ENCODE assay signal across 11 cellular contexts in genomic region chr10:30488319-30488718, GRCh38. TPM values are rescaled to one million over a fixed set of nuclear protein-coding genes. Genes with fewer than 3 reads are reported as not detected.
DNase-seq lines count a peak whose midpoint lies in the region; ATAC-seq and TF ChIP-seq lines count a peak whose summit lies in the region.
"Had no signal": no experiment of that assay in that cellular context is flagged by ENCODE, and none has a peak within 500 bp of the region (broad histone marks: within the 10 kb centered on the region; RNA-seq: fewer than 3 reads in every experiment).

No MANE protein-coding gene starts in this region.

- TF ChIP-seq CTCF in CD14-positive monocyte (IDR thresholded peaks at IDR 0.05) (no peak), mucosa of descending colon (IDR thresholded peaks at IDR 0.05) (no peak)

- no peaks in the 10 kb centered on the region for H3K36me3 ChIP-seq in mucosa of descending colon (ENCODE audit: low read depth)

- peaks cover 7% of the 10 kb centered on the region for H3K9me3 ChIP-seq in mucosa of descending colon

- peaks cover 0 to under 1% (median 0%) of the 10 kb centered on the region in 3 donors for H3K27me3 Mint-ChIP-seq in CD14-positive monocyte (ENCODE audit: low read depth in 3 of 3)

- peaks cover 59% of the 10 kb centered on the region for H3K4me1 Mint-ChIP-seq in CD14-positive monocyte

- peaks cover 1 to 3% of the 10 kb centered on the region in 2 donors for H3K36me3 Mint-ChIP-seq in CD14-positive monocyte

- intact Hi-C loops in CD14-positive monocyte (cut with micrococcal nuclease), result no loop called here
- intact Hi-C loops in mucosa of descending colon (cut with DNase I, micrococcal nuclease), result no loop called here

- H3K27ac Mint-ChIP-seq in CD14-positive monocyte, result peak overlapping the region; percentile 94 to 99 (median 96)
- H3K27ac Mint-ChIP-seq: activated CD4-positive, alpha-beta memory T cell treated with anti-CD3 and anti-CD28 coated beads, Interleukin-2, amount 10 ng/mL, durations not matched to agents 7 days and 5 days had no signal

- DNase-seq in CD14-positive monocyte (ENCODE audit: low spot score) (no peak), SKM-1 treated with dmso at 0.1 percent for 144 hours (lab: John Stamatoyannopoulos, UW; ENCODE audit: unreplicated experiment) (peak; percentile 64), mucosa of descending colon (no peak), mesenteric fat pad (ENCODE audit: low spot score) (no peak), SW480 (ENCODE audit: low spot score) (no peak)
- DNase-seq: activated CD4-positive, alpha-beta memory T cell treated with anti-CD3 and anti-CD28 coated beads, Interleukin-2, amount 10 ng/mL, durations not matched to agents 7 days and 5 days; activated naive CD4-positive, alpha-beta T cell treated with Interleukin-2 at 50 U/mL for 16 hours; stimulated activated naive CD4-positive, alpha-beta T cell had no signal

- H3K4me3 ChIP-seq in mucosa of descending colon, result no peak overlapping the region

- no peaks in the 10 kb centered on the region for H3K4me1 ChIP-seq in mucosa of descending colon (ENCODE audit: low read depth)

- peak overlapping the region in 1 of 2 donors; percentile 63 for H3K4me3 Mint-ChIP-seq in CD14-positive monocyte
- H3K4me3 Mint-ChIP-seq: activated CD4-positive, alpha-beta memory T cell treated with anti-CD3 and anti-CD28 coated beads, Interleukin-2, amount 10 ng/mL, durations not matched to agents 7 days and 5 days had no signal

- H3K9me3 Mint-ChIP-seq in CD14-positive monocyte, result peaks cover 0 to 4% (median 0%) of the 10 kb centered on the region in 7 donors
- H3K9me3 Mint-ChIP-seq: activated CD4-positive, alpha-beta memory T cell treated with anti-CD3 and anti-CD28 coated beads, Interleukin-2, amount 10 ng/mL, durations not matched to agents 7 days and 5 days had no signal

- ATAC-seq in HG03342 (IDR thresholded peaks at IDR 0.05; ENCODE audit: unreplicated experiment) (peak; percentile 53), mucosa of descending colon (peak; percentile 47), HG02571 (IDR thresholded peaks at IDR 0.05; ENCODE audit: unreplicated experiment) (no peak), GM19455 (IDR thresholded peaks at IDR 0.05; ENCODE audit: unreplicated experiment) (no peak)

RNA-seq across cellular contexts. Expression of gene MAP3K8, which starts 54.3 kb away (rescaled TPM):
- polyA plus RNA-seq in CD14-positive monocyte, result 10 to 100 TPM; 54.5 to 59.2 TPM
- total RNA-seq in mucosa of descending colon, result 10 to 100 TPM; 12.3 to 20.3 (median 18.1) TPM
- 99.7 TPM for total RNA-seq in mesenteric fat pad

Comparison
In these comparisons a context has a peak if more than half of its experiments do, and no peak if none do; other contexts are left out.
1. ATAC-seq: peak in HG03342 (single experiment) and mucosa of descending colon (single experiment); none in HG02571 (single experiment) and GM19455 (single experiment).